Comparison of ENCODE assay signal across 14 cellular contexts in the genomic region with DNA sequence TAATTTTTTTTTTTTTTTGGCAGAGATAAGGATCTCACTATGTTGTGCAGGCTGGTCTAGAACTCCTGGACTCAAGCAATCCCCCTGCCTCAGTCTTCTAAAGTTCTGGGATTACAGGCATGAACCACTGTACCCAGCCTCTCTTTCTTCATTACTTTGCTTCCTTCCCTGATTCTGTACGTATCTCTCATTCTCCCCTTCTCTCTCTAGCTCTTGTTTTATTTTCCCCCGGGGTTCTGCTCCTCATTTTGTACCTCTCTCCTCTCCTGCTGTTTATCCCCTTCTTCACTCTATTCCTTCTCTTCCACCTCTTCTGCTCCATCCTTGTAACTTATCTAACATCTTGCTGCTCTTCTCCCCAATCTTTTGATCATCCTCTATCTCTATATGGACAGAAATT. TPM values are rescaled to one million over a fixed set of nuclear protein-coding genes. Genes with fewer than 3 reads are reported as not detected.
A peak's percentile ranks its signal among the peaks of the same experiment; 100 is the strongest.
DNase-seq lines count a peak whose midpoint lies in the region; ATAC-seq and TF ChIP-seq lines count a peak whose summit lies in the region.
"Had no signal": no experiment of that assay in that cellular context is flagged by ENCODE, and none has a peak within 500 bp of the region (broad histone marks: within the 10 kb centered on the region; RNA-seq: fewer than 3 reads in every experiment).

No MANE protein-coding gene starts in this region.

- intact Hi-C loops in Caco-2 (cut with micrococcal nuclease; ENCODE audit: unreplicated experiment) = no loop called here
- intact Hi-C loops in cardiac septum (cut with DNase I) = no loop called here

- H3F3A ChIP-seq in SK-N-SH (replicated peaks; ENCODE audit: insufficient read depth) = peaks cover 10% of the 10 kb centered on the region

- H3K27ac ChIP-seq in SK-N-SH (ENCODE audit: low read depth in 2 of 2, low read length in 1 of 2) = no peak overlapping the region
- no peak overlapping the region for H3K27ac ChIP-seq in Karpas-422 (ENCODE audit: low read length)

- H3K27me3 Mint-ChIP-seq in brain (peaks cover 14% of the 10 kb centered on the region), nephron (ENCODE audit: low read depth) (no peaks in the 10 kb centered on the region), Caco-2 (ENCODE audit: insufficient read depth, unreplicated experiment) (no peaks in the 10 kb centered on the region)

- no peaks in the 10 kb centered on the region for H3K9me3 Mint-ChIP-seq in brain
- no peaks in the 10 kb centered on the region for H3K9me3 Mint-ChIP-seq in nephron
- H3K9me3 Mint-ChIP-seq in Caco-2 (ENCODE audit: unreplicated experiment) = peaks cover 10% of the 10 kb centered on the region

- H3K27me3 ChIP-seq in SK-N-SH (ENCODE audit: insufficient read depth) (no peaks in the 10 kb centered on the region), Karpas-422 (ENCODE audit: low read length) (no peaks in the 10 kb centered on the region), Caco-2 (replicated peaks; ENCODE audit: control insufficient read depth, insufficient read depth, low read length) (no peaks in the 10 kb centered on the region)
- H3K27me3 ChIP-seq: adrenal gland had no signal

- POLR2A ChIA-PET in SK-N-SH (lab: Yijun Ruan, JAX) = no interaction called here
- POLR2A ChIA-PET in Caco-2 (lab: Charles Lee) = no interaction called here

- ATAC-seq in SK-N-SH treated with all-trans-retinoic acid at 6 μM for 48 hours (no peak), GM21360 (IDR thresholded peaks at IDR 0.05; ENCODE audit: unreplicated experiment) (no peak)
- ATAC-seq: left lobe of liver had no signal

- peaks cover 40% of the 10 kb centered on the region for H3K4me1 Mint-ChIP-seq in brain
- H3K4me1 Mint-ChIP-seq in nephron = peaks cover 37% of the 10 kb centered on the region
- H3K4me1 Mint-ChIP-seq in Caco-2 (ENCODE audit: low read depth, unreplicated experiment) = peaks cover 26% of the 10 kb centered on the region

- H3K36me3 ChIP-seq in SK-N-SH (replicated peaks in 1 of 2; ENCODE audit: control insufficient read depth in 1 of 2, insufficient read depth in 2 of 2, low read length in 1 of 2) (peaks cover 0 to 5% of the 10 kb centered on the region in 2 experiments), Karpas-422 (ENCODE audit: insufficient read depth, low read length) (peaks cover 30% of the 10 kb centered on the region), Caco-2 (ENCODE audit: control insufficient read depth, insufficient read depth, low read length) (no peaks in the 10 kb centered on the region; the same call in 1 of the 2 replicates)
- H3K36me3 ChIP-seq: adrenal gland had no signal

- peaks cover 0 to 3% of the 10 kb centered on the region in 2 experiments; a peak in 1 of 4 replicates for H3K4me1 ChIP-seq in SK-N-SH (ENCODE audit: control insufficient read depth in 1 of 2, insufficient read depth in 2 of 2, low read depth in 1 of 2, low read length in 1 of 2)
- peaks cover 29% of the 10 kb centered on the region for H3K4me1 ChIP-seq in Karpas-422 (ENCODE audit: low read length)
- 0 out of 2 replicates have a peak, but pooled peaks cover 9% of the 10 kb centered on the region for H3K4me1 ChIP-seq in Caco-2

- no peak for TF ChIP-seq EP300 in SK-N-SH (IDR thresholded peaks at IDR 0.05; ENCODE audit: borderline replicate concordance in 1 of 2, low read depth in 1 of 2, low read length in 1 of 2)

- 75% methylated on average over 2 of the region's 2 CpGs for WGBS in SK-N-SH (ENCODE audit: low lambda C conversion rate)

- DNase-seq in SK-N-SH (no peak), Karpas-422 (no peak), Caco-2 (no peak), cardiac septum (ENCODE audit: low spot score) (no peak)
- DNase-seq: activated CD8-positive, alpha-beta memory T cell treated with anti-CD3 and anti-CD28 coated beads, Interleukin-2, amount 50 U/mL, for 48 hours; adrenal gland; NK-92 treated with Interleukin-12 subunit alpha and Interleukin-12 subunit beta, amount 100 ng/mL, for 24 hours; SHP77; stimulated activated CD4-positive, alpha-beta T cell treated with anti-CD3 and anti-CD28 coated beads, Interleukin-4, amount 100 ng/mL, for 1 hour had no signal

- CTCF ChIA-PET in SK-N-SH (lab: Yijun Ruan, JAX) = no interaction called here
- CTCF ChIA-PET in Caco-2 (lab: Charles Lee) = no interaction called here

- peaks cover 53% of the 10 kb centered on the region; the same call in 1 of the 2 replicates for H3K79me2 ChIP-seq in SK-N-SH (ENCODE audit: insufficient read depth)
- H3K79me2 ChIP-seq in Karpas-422 (ENCODE audit: low read length) = peaks cover 66% of the 10 kb centered on the region

- no peak for TF ChIP-seq RAD21 in SK-N-SH (IDR thresholded peaks at IDR 0.05; ENCODE audit: low read length)

- no peak overlapping the region for H3K9ac ChIP-seq in SK-N-SH
- peak overlapping the region; percentile 92; the same call in 1 of the 2 replicates for H3K9ac ChIP-seq in Karpas-422 (ENCODE audit: low read length)

- H4K20me1 ChIP-seq in SK-N-SH (ENCODE audit: insufficient read depth) (no peaks in the 10 kb centered on the region), Karpas-422 (ENCODE audit: insufficient read depth, low read depth, low read length) (no peaks in the 10 kb centered on the region)

- H3K36me3 Mint-ChIP-seq in brain (peaks cover 20% of the 10 kb centered on the region), nephron (ENCODE audit: low read depth) (peaks cover 25% of the 10 kb centered on the region), Caco-2 (ENCODE audit: insufficient read depth, unreplicated experiment) (peaks cover 40% of the 10 kb centered on the region)

- peak overlapping the region; percentile 93 to 98 (median 96) for H3K4me3 Mint-ChIP-seq in brain
- peak overlapping the region; percentile 89 to 98 (median 92) for H3K4me3 Mint-ChIP-seq in nephron
- H3K4me3 Mint-ChIP-seq in Caco-2 (ENCODE audit: unreplicated experiment) = no peak overlapping the region

- H3K4me3 ChIP-seq in SK-N-SH (ENCODE audit: low read depth in 2 of 2, low read length in 1 of 2) (peak overlapping the region in 1 of 2 experiments; percentile 82; a peak in 1 of 4 replicates), Karpas-422 (ENCODE audit: low read length) (peak overlapping the region; percentile 96), Caco-2 (ENCODE audit: low read depth, low read length) (no peak overlapping the region)

- H3K9me2 ChIP-seq in SK-N-SH (no peaks in the 10 kb centered on the region), Karpas-422 (replicated peaks; ENCODE audit: insufficient read depth, low read length) (no peaks in the 10 kb centered on the region)

- no peaks in the 10 kb centered on the region for H3K9me3 ChIP-seq in SK-N-SH
- no peaks in the 10 kb centered on the region for H3K9me3 ChIP-seq in Karpas-422 (ENCODE audit: low read length)
- no peaks in the 10 kb centered on the region for H3K9me3 ChIP-seq in Caco-2
- H3K9me3 ChIP-seq: adrenal gland had no signal

- no TSS peak for BruUV-seq in Caco-2 (replicated peaks; lab: Mats Ljungman, UMichigan)

- peak overlapping the region; percentile 93; the same call in 1 of the 2 replicates for H3K4me2 ChIP-seq in SK-N-SH
- peak overlapping the region; percentile 99 for H3K4me2 ChIP-seq in Karpas-422 (ENCODE audit: low read depth, low read length, poor library complexity, severe bottlenecking)

- H2AFZ ChIP-seq in SK-N-SH (ENCODE audit: low read depth) = 0 out of 2 replicates have a peak overlapping the region, but pooled peaks have one; percentile 22
- H2AFZ ChIP-seq in Karpas-422 (ENCODE audit: low read length) = no peak overlapping the region

- H3K27ac Mint-ChIP-seq in brain = peak overlapping the region; percentile 15 to 95 (median 92)
- peak overlapping the region in 2 of 3 experiments; percentile 30 to 89 for H3K27ac Mint-ChIP-seq in nephron
- no peak overlapping the region for H3K27ac Mint-ChIP-seq in Caco-2 (ENCODE audit: unreplicated experiment)

- no peak for TF ChIP-seq CTCF in SK-N-SH (IDR thresholded peaks at IDR 0.05)
- TF ChIP-seq CTCF in brain (conservative IDR thresholded peaks at IDR 0.05) = no peak
- TF ChIP-seq CTCF in nephron (IDR thresholded peaks at IDR 0.05; ENCODE audit: unreplicated experiment in 3 of 3) = no peak
- no peak for TF ChIP-seq CTCF in Caco-2 (IDR thresholded peaks at IDR 0.05; ENCODE audit: insufficient read depth in 1 of 2, low read depth in 1 of 2, low read length in 1 of 2, severe bottlenecking in 1 of 2, unreplicated experiment in 1 of 2)

TF ChIP-seq in SK-N-SH, 30 proteins besides CTCF, POLR2A, EP300 and RAD21 (continues in another document):
- TF ChIP-seq RXRA (IDR thresholded peaks at IDR 0.05; ENCODE audit: borderline replicate concordance, low read depth) = no peak
- TF ChIP-seq, protein P1, sequence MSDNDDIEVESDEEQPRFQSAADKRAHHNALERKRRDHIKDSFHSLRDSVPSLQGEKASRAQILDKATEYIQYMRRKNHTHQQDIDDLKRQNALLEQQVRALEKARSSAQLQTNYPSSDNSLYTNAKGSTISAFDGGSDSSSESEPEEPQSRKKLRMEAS (IDR thresholded peaks at IDR 0.05; ENCODE audit: low read depth) = no peak
- TF ChIP-seq FOXJ3 (CRISPR knock-in tag; IDR thresholded peaks at IDR 0.05) = no peak

TF ChIP-seq in SK-N-SH treated with all-trans-retinoic acid at 6 μM for 48 hours, 23 proteins besides CTCF, POLR2A, EP300 and RAD21:
- TF ChIP-seq GLIS3 (CRISPR knock-in tag; IDR thresholded peaks at IDR 0.05) (no peak), TOX (CRISPR knock-in tag; IDR thresholded peaks at IDR 0.05; ENCODE audit: borderline replicate concordance) (no peak), RARB (CRISPR knock-in tag; IDR thresholded peaks at IDR 0.05) (no peak), ZC3H10 (CRISPR knock-in tag; IDR thresholded peaks at IDR 0.05) (no peak)

RNA-seq across cellular contexts. Expression of a gene that starts 46.5 kb away (rescaled TPM):
- polyA plus RNA-seq in SK-N-SH (2012; rRNA removed) (2.6 and 3.3 TPM in 2 replicates), brain (ENCODE audit: insufficient read depth, low read depth, low replicate concordance) (3.7 TPM)
- 3.3 and 3.4 TPM in 2 replicates for polyA plus RNA-seq in SK-N-SH (2012; cell fraction: cytosol; rRNA removed)
- 6.0 and 9.4 TPM in 2 replicates for polyA plus RNA-seq in SK-N-SH (2012; cell fraction: nucleus; rRNA removed)
- 17.2 and 25.9 TPM in 2 replicates for total RNA-seq in Karpas-422 (2014; rRNA removed; shearing (Covaris generic); ENCODE audit: low replicate concordance)
- total RNA-seq in Caco-2 (2022) (27.5 and 28.5 TPM in 2 replicates), cardiac septum (6.8 TPM)

RNA-seq across cellular contexts. Expression of a gene that starts 50.2 kb away (rescaled TPM):
- polyA plus RNA-seq in SK-N-SH (2012; rRNA removed) (30.1 and 60.6 TPM in 2 replicates), brain (ENCODE audit: insufficient read depth, low read depth, low replicate concordance) (7.5 TPM)
- polyA plus RNA-seq in SK-N-SH (2012; cell fraction: cytosol; rRNA removed) = 11.0 and 11.4 TPM in 2 replicates
- polyA plus RNA-seq in SK-N-SH (2012; cell fraction: nucleus; rRNA removed) = 139 and 292 TPM in 2 replicates
- total RNA-seq in Karpas-422 (2014; rRNA removed; shearing (Covaris generic); ENCODE audit: low replicate concordance) = 95.9 and 115 TPM in 2 replicates
- total RNA-seq in Caco-2 (2022) (36.8 and 39.4 TPM in 2 replicates), cardiac septum (16.8 TPM)
